8 cellular contexts compared by ENCODE assay signal in genomic region chr3:99920530-99921376, GRCh38.
DNase-seq lines count a peak whose midpoint lies in the region; ATAC-seq and TF ChIP-seq lines count a peak whose summit lies in the region.

No MANE protein-coding gene starts in this region.

- H3K27ac ChIP-seq in testis = peak overlapping the region; percentile 60 to 85

- no peak for ATAC-seq in HG03469 (IDR thresholded peaks at IDR 0.05; ENCODE audit: unreplicated experiment)

- H3K9ac ChIP-seq in adipocyte (ENCODE audit: low read length) = peak overlapping the region; percentile 47

- TF ChIP-seq POLR2A in testis (IDR thresholded peaks at IDR 0.05) = no peak

- DNase-seq in AG08396 (ENCODE audit: low spot score) (peak; percentile 30), HT-29 (ENCODE audit: low spot score) (peak; percentile 57), adipocyte (ENCODE audit: low read depth) (peak; percentile 58), iPS-NIHi11 (ENCODE audit: low spot score) (peak; percentile 46), testis (peak; percentile 83), DMS79 (lab: John Stamatoyannopoulos, UW) (no peak)
- DNase-seq in activated CD4-positive, alpha-beta T cell treated with anti-CD3 and anti-CD28 coated beads, Interleukin-2, amount 50 U/mL, for 4 hours = no peak

- intact Hi-C loops in testis (cut with DNase I; ENCODE audit: low total_unique reads) = no loop called here

- no peak for TF ChIP-seq CTCF in testis (IDR thresholded peaks at IDR 0.05)

- H3K27me3 ChIP-seq in adipocyte (replicated peaks; ENCODE audit: control insufficient read depth, insufficient read depth, low read length) = no peaks in the 10 kb centered on the region
- no peaks in the 10 kb centered on the region for H3K27me3 ChIP-seq in testis

- H3K36me3 ChIP-seq in adipocyte (ENCODE audit: control insufficient read depth, insufficient read depth, low read length, severe bottlenecking) (no peaks in the 10 kb centered on the region), testis (ENCODE audit: low read depth, missing control alignments) (no peaks in the 10 kb centered on the region)

- WGBS in testis, 2 donors = 34 to 51% methylated on average over 9 of the region's 9 CpGs

- H3K4me3 ChIP-seq in adipocyte (ENCODE audit: low read length) = peak overlapping the region; percentile 20
- no peak overlapping the region for H3K4me3 ChIP-seq in testis

- H3K4me1 ChIP-seq in adipocyte (ENCODE audit: control insufficient read depth, insufficient read depth, low read length) = peaks cover 49% of the 10 kb centered on the region
- H3K4me1 ChIP-seq in testis = peaks cover 34% of the 10 kb centered on the region

- H3K9me3 ChIP-seq in adipocyte (ENCODE audit: control insufficient read depth, low read length) (no peaks in the 10 kb centered on the region), testis (no peaks in the 10 kb centered on the region)

Comparison
In these comparisons a context has a peak if more than half of its experiments do, and no peak if none do; other contexts are left out.
1. DNase-seq: peak in AG08396 (single experiment), HT-29 (single experiment), adipocyte (single experiment), iPS-NIHi11 (single experiment) and testis (single experiment); none in activated CD4-positive, alpha-beta T cell treated with anti-CD3 and anti-CD28 coated beads, Interleukin-2, amount 50 U/mL, for 4 hours (0 of 2) and DMS79 (single experiment).